In genomic region chr12:92745874-92746553, GRCh38 we compare ENCODE assay signal across 9 cellular contexts. TPM values are rescaled to one million over a fixed set of nuclear protein-coding genes. Genes with fewer than 3 reads are reported as not detected.
A peak's percentile ranks its signal among the peaks of the same experiment; 100 is the strongest.
DNase-seq lines count a peak whose midpoint lies in the region; TF ChIP-seq lines count a peak whose summit lies in the region.
"Had no signal": no experiment of that assay in that cellular context is flagged by ENCODE, and none has a peak within 500 bp of the region (broad histone marks: within the 10 kb centered on the region; RNA-seq: fewer than 3 reads in every experiment).

No MANE protein-coding gene starts in this region.

- no peaks in the 10 kb centered on the region for H3K9me3 ChIP-seq in endodermal cell (ENCODE audit: control insufficient read depth, low read length)

- CTCF ChIA-PET in GM10248 (lab: Yijun Ruan, JAX): no interaction called here

- H3K4me1 Mint-ChIP-seq in endodermal cell: no peaks in the 10 kb centered on the region

- H3K27me3 ChIP-seq in endodermal cell (ENCODE audit: control insufficient read depth, insufficient read depth, low read length, poor library complexity, severe bottlenecking): no peaks in the 10 kb centered on the region

- no peak overlapping the region for H3K4me3 Mint-ChIP-seq in endodermal cell

- no peaks in the 10 kb centered on the region for H3K9me3 Mint-ChIP-seq in endodermal cell

- H3K36me3 ChIP-seq in endodermal cell (ENCODE audit: control insufficient read depth, insufficient read depth, low read length): no peaks in the 10 kb centered on the region

- no peaks in the 10 kb centered on the region for H3K4me1 ChIP-seq in endodermal cell (ENCODE audit: control insufficient read depth, insufficient read depth, low read length)

- H3K36me3 Mint-ChIP-seq in endodermal cell (ENCODE audit: low read depth): no peaks in the 10 kb centered on the region

- intact Hi-C loops in head of caudate nucleus (cut with DNase I): no loop called here

- no peak overlapping the region for H3K27ac Mint-ChIP-seq in endodermal cell

- H3K27me3 Mint-ChIP-seq in endodermal cell (ENCODE audit: insufficient read depth): no peaks in the 10 kb centered on the region

- DNase-seq in EL (peak; percentile 96), T1000 (lab: John Stamatoyannopoulos, UW) (peak; percentile 70), head of caudate nucleus (peak; percentile 22 to 94 (median 70)), retinal pigment epithelial cell (ENCODE audit: low read depth) (peak; percentile 65), GM10248 (ENCODE audit: extremely low spot score) (no peak), SW480 (ENCODE audit: low spot score) (no peak), endodermal cell (no peak), DMS114 treated with DMSO at 0.1 percent for 48 hours (lab: John Stamatoyannopoulos, UW; ENCODE audit: unreplicated experiment) (no peak)
- DNase-seq: erythroblast had no signal

- TF ChIP-seq CTCF in retinal pigment epithelial cell (conservative IDR thresholded peaks at IDR 0.05; ENCODE audit: low read depth, low read length) (no peak), GM10248 (IDR thresholded peaks at IDR 0.05; ENCODE audit: control extremely low read depth, extremely low read depth, low read depth, missing control alignments) (no peak), endodermal cell (conservative IDR thresholded peaks at IDR 0.05) (no peak)

- WGBS in endodermal cell (ENCODE audit: insufficient coverage in 1 of 2, insufficient read length in 1 of 2), 2 experiments: 92 to 96% methylated on average over 2 to 3 of the region's 3 CpGs

- no peak overlapping the region for H3K9ac ChIP-seq in endodermal cell (ENCODE audit: extremely low read depth, low read length, poor library complexity, severe bottlenecking)

- POLR2A ChIA-PET in GM10248 (lab: Yijun Ruan, JAX): no interaction called here

- H3K4me3 ChIP-seq in retinal pigment epithelial cell (ENCODE audit: low read length) (no peak overlapping the region), endodermal cell (ENCODE audit: low read length) (no peak overlapping the region)

- no peak overlapping the region for H3K27ac ChIP-seq in endodermal cell (ENCODE audit: low read depth, low read length)

RNA-seq across cellular contexts. Expression of gene PLEKHG7, which starts 43.2 kb away (rescaled TPM):
- total RNA-seq in endodermal cell: not detected
- not detected for polyA plus RNA-seq in endodermal cell (2013, experiment 1 of 2)
- not detected for polyA plus RNA-seq in endodermal cell (2013, experiment 2 of 2)

Comparison
In these comparisons a context has a peak if more than half of its experiments do, and no peak if none do; other contexts are left out.
1. DNase-seq: peak in EL (single experiment), T1000 (single experiment), head of caudate nucleus (42 of 42) and retinal pigment epithelial cell (single experiment); none in GM10248 (single experiment), SW480 (single experiment), endodermal cell (single experiment) and DMS114 treated with DMSO at 0.1 percent for 48 hours (single experiment).